9 cellular contexts compared by ENCODE assay signal in genomic region chr6:146542881-146543210, GRCh38. TPM values are rescaled to one million over a fixed set of nuclear protein-coding genes. Genes with fewer than 3 reads are reported as not detected.
DNase-seq lines count a peak whose midpoint lies in the region; ATAC-seq, FAIRE-seq and TF ChIP-seq lines count a peak whose summit lies in the region.
"Had no signal": no experiment of that assay in that cellular context is flagged by ENCODE, and none has a peak within 500 bp of the region (broad histone marks: within the 10 kb centered on the region; RNA-seq: fewer than 3 reads in every experiment).

No MANE protein-coding gene starts in this region.

- H3K4me1 Mint-ChIP-seq in astrocyte (ENCODE audit: low read depth, unreplicated experiment) = peaks cover 15% of the 10 kb centered on the region
- H3K4me1 Mint-ChIP-seq in stimulated activated memory B cell treated with anti-CD40 and anti-IgM and Interleukin-4, amounts not matched to agents 10 μg/mL and 1 μg/mL and 100 μg/mL, for 72 hours = peaks cover 5% of the 10 kb centered on the region

- DNase-seq in astrocyte (ENCODE audit: low read depth) = no peak
- DNase-seq in activated CD4-positive, CD25-positive, alpha-beta regulatory T cell treated with anti-CD3 and anti-CD28 coated beads, Interleukin-2, amount 50 U/mL, for 72 hours = no peak
- DNase-seq in NCI-H146 treated with DMSO at 0.1 percent for 48 hours (lab: John Stamatoyannopoulos, UW; ENCODE audit: unreplicated experiment) = no peak

- H3K4me3 Mint-ChIP-seq in astrocyte (ENCODE audit: unreplicated experiment) = peak overlapping the region; percentile 79
- no peak overlapping the region for H3K4me3 Mint-ChIP-seq in stimulated activated memory B cell treated with anti-CD40 and anti-IgM and Interleukin-4, amounts not matched to agents 10 μg/mL and 1 μg/mL and 100 μg/mL, for 72 hours

- H3K9me3 Mint-ChIP-seq in astrocyte (ENCODE audit: unreplicated experiment) = no peaks in the 10 kb centered on the region
- H3K9me3 Mint-ChIP-seq in stimulated activated memory B cell treated with anti-CD40 and anti-IgM and Interleukin-4, amounts not matched to agents 10 μg/mL and 1 μg/mL and 100 μg/mL, for 72 hours = no peaks in the 10 kb centered on the region

- no peak for FAIRE-seq in astrocyte (lab: Jason Lieb, UNC)

- H3K4me3 ChIP-seq in HUES6 (ENCODE audit: low read depth, low read length) = peak overlapping the region; percentile 91
- peak overlapping the region; percentile 48 for H3K4me3 ChIP-seq in astrocyte (ENCODE audit: insufficient read depth, low read depth, low read length)
- peak overlapping the region; percentile 77 for H3K4me3 ChIP-seq in iPS-18c (ENCODE audit: insufficient read depth, low read depth, low read length)
- peak overlapping the region; percentile 97 for H3K4me3 ChIP-seq in skeletal muscle satellite cell (ENCODE audit: low read length)

- H3K27me3 Mint-ChIP-seq in astrocyte (ENCODE audit: low read depth, unreplicated experiment) = no peaks in the 10 kb centered on the region
- H3K27me3 Mint-ChIP-seq in stimulated activated memory B cell treated with anti-CD40 and anti-IgM and Interleukin-4, amounts not matched to agents 10 μg/mL and 1 μg/mL and 100 μg/mL, for 72 hours = peaks cover 33% of the 10 kb centered on the region

- no peaks in the 10 kb centered on the region for H3K36me3 Mint-ChIP-seq in astrocyte (ENCODE audit: low read depth, unreplicated experiment)
- H3K36me3 Mint-ChIP-seq in stimulated activated memory B cell treated with anti-CD40 and anti-IgM and Interleukin-4, amounts not matched to agents 10 μg/mL and 1 μg/mL and 100 μg/mL, for 72 hours = no peaks in the 10 kb centered on the region

- H3K36me3 ChIP-seq in HUES6 (ENCODE audit: control insufficient read depth, insufficient read depth, low read length) (no peaks in the 10 kb centered on the region), astrocyte (ENCODE audit: insufficient read depth, low read length) (no peaks in the 10 kb centered on the region), skeletal muscle satellite cell (ENCODE audit: insufficient read depth, low read length) (no peaks in the 10 kb centered on the region)

- no peak for TF ChIP-seq CTCF in astrocyte (IDR thresholded peaks at IDR 0.05; ENCODE audit: insufficient read depth, low read depth, low read length)

- H3K9ac ChIP-seq in HUES6 (ENCODE audit: low read length) = peak overlapping the region; percentile 86
- H3K9ac ChIP-seq in astrocyte (ENCODE audit: low read length) = peak overlapping the region; percentile 98
- H3K9ac ChIP-seq in skeletal muscle satellite cell (ENCODE audit: low read depth, low read length) = peak overlapping the region; percentile 99

- H3K27me3 ChIP-seq in HUES6 (ENCODE audit: control insufficient read depth, insufficient read depth, low read length) (no peaks in the 10 kb centered on the region), astrocyte (ENCODE audit: insufficient read depth, low read length) (no peaks in the 10 kb centered on the region), skeletal muscle satellite cell (ENCODE audit: control insufficient read depth, insufficient read depth, low read length) (no peaks in the 10 kb centered on the region)

- ATAC-seq in stimulated activated memory B cell treated with anti-CD40 and anti-IgM and Interleukin-4, amounts not matched to agents 10 μg/mL and 1 μg/mL and 100 μg/mL, for 72 hours = no peak
- ATAC-seq in GM18498 (IDR thresholded peaks at IDR 0.05; ENCODE audit: unreplicated experiment) = no peak

- H3K27ac ChIP-seq in HUES6 (ENCODE audit: low read depth, low read length) = peak overlapping the region; percentile 79; the same call in 1 of the 2 replicates
- H3K27ac ChIP-seq in astrocyte (ENCODE audit: low read depth, low read length) = peak overlapping the region; percentile 95

- H3K27ac Mint-ChIP-seq in astrocyte (ENCODE audit: unreplicated experiment) = peak overlapping the region; percentile 88
- H3K27ac Mint-ChIP-seq in stimulated activated memory B cell treated with anti-CD40 and anti-IgM and Interleukin-4, amounts not matched to agents 10 μg/mL and 1 μg/mL and 100 μg/mL, for 72 hours = no peak overlapping the region

- H4K20me1 ChIP-seq in astrocyte (ENCODE audit: insufficient read depth, low read length) = no peaks in the 10 kb centered on the region

- H3K9me3 ChIP-seq in HUES6 (ENCODE audit: control insufficient read depth, insufficient read depth, low read depth, low read length) (no peaks in the 10 kb centered on the region), astrocyte (ENCODE audit: insufficient read depth, low read depth, low read length) (no peaks in the 10 kb centered on the region), iPS-18c (ENCODE audit: control insufficient read depth, insufficient read depth, low read length) (no peaks in the 10 kb centered on the region), skeletal muscle satellite cell (replicated peaks; ENCODE audit: low read length) (no peaks in the 10 kb centered on the region)

- peak overlapping the region; percentile 70 for H2AFZ ChIP-seq in astrocyte (ENCODE audit: low read depth, low read length)

- H3K79me2 ChIP-seq in astrocyte (ENCODE audit: insufficient read depth, low read length) = peaks cover 40% of the 10 kb centered on the region

- H3K4me1 ChIP-seq in HUES6 (ENCODE audit: control insufficient read depth, insufficient read depth, low read length) (peaks cover 21% of the 10 kb centered on the region), astrocyte (ENCODE audit: insufficient read depth, low read length) (peaks cover 22% of the 10 kb centered on the region), skeletal muscle satellite cell (ENCODE audit: control insufficient read depth, insufficient read depth, low read length) (peaks cover 26% of the 10 kb centered on the region)

- H3K4me2 ChIP-seq in astrocyte (ENCODE audit: low read length) = peak overlapping the region; percentile 93
- peak overlapping the region; percentile 82 for H3K4me2 ChIP-seq in skeletal muscle satellite cell (ENCODE audit: low read length)

RNA-seq across cellular contexts. Expression of gene RAB32, which starts 0.8 kb away (rescaled TPM):
- 75.7 and 77.4 TPM in 2 replicates for total RNA-seq in astrocyte
- total RNA-seq in skeletal muscle satellite cell (2012; rRNA removed) = 67.5 and 81.1 TPM in 2 replicates

RNA-seq across cellular contexts. Expression of gene ADGB, which starts 55.9 kb away (rescaled TPM):
- total RNA-seq in astrocyte = not detected in 2 replicates
- total RNA-seq in skeletal muscle satellite cell (2012; rRNA removed) = not detected in 2 replicates
- total RNA-seq: T-helper 2 cell treated with Interferon-gamma antibody and Interleukin-4, amounts not matched to agents 100 ng/mL and 5 ng/mL, for 36 hours had no signal
